Comparison of ENCODE assay signal across 1 cellular context in genomic region chr7:83798489-83798888, GRCh38.
TF ChIP-seq lines count a peak whose summit lies in the region.

No MANE protein-coding gene starts in this region.

TF ChIP-seq in GM12878, 131 proteins besides CTCF, POLR2A, EP300 and RAD21 (continued from another document and continues in another):
- peak in 1 of 2 experiments; percentile 36; a peak in 1 of 3 replicates for TF ChIP-seq EGR1 (IDR thresholded peaks at IDR 0.05; ENCODE audit: borderline replicate concordance in 1 of 2, low read depth in 2 of 2, low read length in 2 of 2)
- TF ChIP-seq, protein P1, sequence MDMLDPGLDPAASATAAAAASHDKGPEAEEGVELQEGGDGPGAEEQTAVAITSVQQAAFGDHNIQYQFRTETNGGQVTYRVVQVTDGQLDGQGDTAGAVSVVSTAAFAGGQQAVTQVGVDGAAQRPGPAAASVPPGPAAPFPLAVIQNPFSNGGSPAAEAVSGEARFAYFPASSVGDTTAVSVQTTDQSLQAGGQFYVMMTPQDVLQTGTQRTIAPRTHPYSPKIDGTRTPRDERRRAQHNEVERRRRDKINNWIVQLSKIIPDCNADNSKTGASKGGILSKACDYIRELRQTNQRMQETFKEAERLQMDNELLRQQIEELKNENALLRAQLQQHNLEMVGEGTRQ (IDR thresholded peaks at IDR 0.05; ENCODE audit: borderline replicate concordance, low read depth, low read length), result no peak
- no peak for TF ChIP-seq RB1 (IDR thresholded peaks at IDR 0.05; ENCODE audit: borderline replicate concordance)
- TF ChIP-seq ZNF24 (IDR thresholded peaks at IDR 0.05), result no peak
- peak; percentile 64; the same call in 1 of the 2 replicates for TF ChIP-seq BMI1 (IDR thresholded peaks at IDR 0.05; ENCODE audit: borderline replicate concordance)
- peak; percentile 78 for TF ChIP-seq BCL11A (IDR thresholded peaks at IDR 0.05; ENCODE audit: low read depth, low read length)
- TF ChIP-seq NFXL1 (IDR thresholded peaks at IDR 0.05; ENCODE audit: borderline replicate concordance), result no peak
- peak; percentile 93 for TF ChIP-seq RELB (IDR thresholded peaks at IDR 0.05; ENCODE audit: low read depth)
- no peak for TF ChIP-seq WRNIP1 (IDR thresholded peaks at IDR 0.05; ENCODE audit: borderline replicate concordance, low read depth, low read length)
- TF ChIP-seq TAF1 (IDR thresholded peaks at IDR 0.05; ENCODE audit: borderline replicate concordance, low read depth, low read length), result no peak
- TF ChIP-seq SIN3A (IDR thresholded peaks at IDR 0.05; ENCODE audit: low read depth, low read length), result no peak
- no peak for TF ChIP-seq MYC (IDR thresholded peaks at IDR 0.05; ENCODE audit: insufficient read depth, insufficient read length, insufficient replicate concordance, low read length, severe bottlenecking)
- no peak for TF ChIP-seq KDM1A (IDR thresholded peaks at IDR 0.05; ENCODE audit: borderline replicate concordance)
- TF ChIP-seq MTA3 (IDR thresholded peaks at IDR 0.05; ENCODE audit: borderline replicate concordance, low read length), result peak; percentile 97
- TF ChIP-seq ZBTB40 (IDR thresholded peaks at IDR 0.05; ENCODE audit: borderline replicate concordance), result no peak
- TF ChIP-seq TCF3 (IDR thresholded peaks at IDR 0.05; ENCODE audit: borderline replicate concordance, insufficient read depth, low read depth, low read length), result no peak
- TF ChIP-seq, protein P2, sequence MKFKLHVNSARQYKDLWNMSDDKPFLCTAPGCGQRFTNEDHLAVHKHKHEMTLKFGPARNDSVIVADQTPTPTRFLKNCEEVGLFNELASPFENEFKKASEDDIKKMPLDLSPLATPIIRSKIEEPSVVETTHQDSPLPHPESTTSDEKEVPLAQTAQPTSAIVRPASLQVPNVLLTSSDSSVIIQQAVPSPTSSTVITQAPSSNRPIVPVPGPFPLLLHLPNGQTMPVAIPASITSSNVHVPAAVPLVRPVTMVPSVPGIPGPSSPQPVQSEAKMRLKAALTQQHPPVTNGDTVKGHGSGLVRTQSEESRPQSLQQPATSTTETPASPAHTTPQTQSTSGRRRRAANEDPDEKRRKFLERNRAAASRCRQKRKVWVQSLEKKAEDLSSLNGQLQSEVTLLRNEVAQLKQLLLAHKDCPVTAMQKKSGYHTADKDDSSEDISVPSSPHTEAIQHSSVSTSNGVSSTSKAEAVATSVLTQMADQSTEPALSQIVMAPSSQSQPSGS (IDR thresholded peaks at IDR 0.05; ENCODE audit: low read length), result peak; percentile 82
- TF ChIP-seq STAT1 (conservative IDR thresholded peaks at IDR 0.05), result no peak
- TF ChIP-seq TBL1XR1 (IDR thresholded peaks at IDR 0.05; ENCODE audit: low read depth, low read length), result no peak
- TF ChIP-seq ESRRA (IDR thresholded peaks at IDR 0.05; ENCODE audit: low read length), result no peak
- no peak for TF ChIP-seq CHD4 (IDR thresholded peaks at IDR 0.05)
- no peak for TF ChIP-seq POLR2AphosphoS5 (IDR thresholded peaks at IDR 0.05; ENCODE audit: low read length)
- no peak for TF ChIP-seq RBBP5 (conservative IDR thresholded peaks at IDR 0.05)
- TF ChIP-seq SMARCA5 (IDR thresholded peaks at IDR 0.05), result no peak
- TF ChIP-seq FOXK2 (IDR thresholded peaks at IDR 0.05), result no peak
- TF ChIP-seq, protein P3, sequence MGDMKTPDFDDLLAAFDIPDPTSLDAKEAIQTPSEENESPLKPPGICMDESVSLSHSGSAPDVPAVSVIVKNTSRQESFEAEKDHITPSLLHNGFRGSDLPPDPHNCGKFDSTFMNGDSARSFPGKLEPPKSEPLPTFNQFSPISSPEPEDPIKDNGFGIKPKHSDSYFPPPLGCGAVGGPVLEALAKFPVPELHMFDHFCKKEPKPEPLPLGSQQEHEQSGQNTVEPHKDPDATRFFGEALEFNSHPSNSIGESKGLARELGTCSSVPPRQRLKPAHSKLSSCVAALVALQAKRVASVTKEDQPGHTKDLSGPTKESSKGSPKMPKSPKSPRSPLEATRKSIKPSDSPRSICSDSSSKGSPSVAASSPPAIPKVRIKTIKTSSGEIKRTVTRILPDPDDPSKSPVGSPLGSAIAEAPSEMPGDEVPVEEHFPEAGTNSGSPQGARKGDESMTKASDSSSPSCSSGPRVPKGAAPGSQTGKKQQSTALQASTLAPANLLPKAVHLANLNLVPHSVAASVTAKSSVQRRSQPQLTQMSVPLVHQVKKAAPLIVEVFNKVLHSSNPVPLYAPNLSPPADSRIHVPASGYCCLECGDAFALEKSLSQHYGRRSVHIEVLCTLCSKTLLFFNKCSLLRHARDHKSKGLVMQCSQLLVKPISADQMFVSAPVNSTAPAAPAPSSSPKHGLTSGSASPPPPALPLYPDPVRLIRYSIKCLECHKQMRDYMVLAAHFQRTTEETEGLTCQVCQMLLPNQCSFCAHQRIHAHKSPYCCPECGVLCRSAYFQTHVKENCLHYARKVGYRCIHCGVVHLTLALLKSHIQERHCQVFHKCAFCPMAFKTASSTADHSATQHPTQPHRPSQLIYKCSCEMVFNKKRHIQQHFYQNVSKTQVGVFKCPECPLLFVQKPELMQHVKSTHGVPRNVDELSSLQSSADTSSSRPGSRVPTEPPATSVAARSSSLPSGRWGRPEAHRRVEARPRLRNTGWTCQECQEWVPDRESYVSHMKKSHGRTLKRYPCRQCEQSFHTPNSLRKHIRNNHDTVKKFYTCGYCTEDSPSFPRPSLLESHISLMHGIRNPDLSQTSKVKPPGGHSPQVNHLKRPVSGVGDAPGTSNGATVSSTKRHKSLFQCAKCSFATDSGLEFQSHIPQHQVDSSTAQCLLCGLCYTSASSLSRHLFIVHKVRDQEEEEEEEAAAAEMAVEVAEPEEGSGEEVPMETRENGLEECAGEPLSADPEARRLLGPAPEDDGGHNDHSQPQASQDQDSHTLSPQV (IDR thresholded peaks at IDR 0.05), result no peak
- no peak for TF ChIP-seq SIX5 (IDR thresholded peaks at IDR 0.05; ENCODE audit: low read depth, low read length, severe bottlenecking)
- peak; percentile 95 for TF ChIP-seq FOXM1 (IDR thresholded peaks at IDR 0.05; ENCODE audit: low read depth, low read length)
- no peak for TF ChIP-seq ZSCAN29 (IDR thresholded peaks at IDR 0.05)
- TF ChIP-seq SRF (IDR thresholded peaks at IDR 0.05; ENCODE audit: low read depth in 2 of 2, low read length in 2 of 2), result no peak
- TF ChIP-seq KLF5 (IDR thresholded peaks at IDR 0.05; ENCODE audit: partially characterized antibody), result no peak
- TF ChIP-seq PKNOX1 (IDR thresholded peaks at IDR 0.05), result peak; percentile 44; the same call in 1 of the 2 replicates
- no peak for TF ChIP-seq CEBPB (IDR thresholded peaks at IDR 0.05; ENCODE audit: borderline replicate concordance in 1 of 2, low read depth in 2 of 2, low read length in 2 of 2)
- peak; percentile 78; the same call in 1 of the 2 replicates for TF ChIP-seq MTA2 (IDR thresholded peaks at IDR 0.05; ENCODE audit: low read depth)
- TF ChIP-seq E2F8 (IDR thresholded peaks at IDR 0.05; ENCODE audit: low read depth, partially characterized antibody), result no peak
- no peak for TF ChIP-seq ASH2L (IDR thresholded peaks at IDR 0.05; ENCODE audit: borderline replicate concordance, low read depth)
- TF ChIP-seq, protein P4, sequence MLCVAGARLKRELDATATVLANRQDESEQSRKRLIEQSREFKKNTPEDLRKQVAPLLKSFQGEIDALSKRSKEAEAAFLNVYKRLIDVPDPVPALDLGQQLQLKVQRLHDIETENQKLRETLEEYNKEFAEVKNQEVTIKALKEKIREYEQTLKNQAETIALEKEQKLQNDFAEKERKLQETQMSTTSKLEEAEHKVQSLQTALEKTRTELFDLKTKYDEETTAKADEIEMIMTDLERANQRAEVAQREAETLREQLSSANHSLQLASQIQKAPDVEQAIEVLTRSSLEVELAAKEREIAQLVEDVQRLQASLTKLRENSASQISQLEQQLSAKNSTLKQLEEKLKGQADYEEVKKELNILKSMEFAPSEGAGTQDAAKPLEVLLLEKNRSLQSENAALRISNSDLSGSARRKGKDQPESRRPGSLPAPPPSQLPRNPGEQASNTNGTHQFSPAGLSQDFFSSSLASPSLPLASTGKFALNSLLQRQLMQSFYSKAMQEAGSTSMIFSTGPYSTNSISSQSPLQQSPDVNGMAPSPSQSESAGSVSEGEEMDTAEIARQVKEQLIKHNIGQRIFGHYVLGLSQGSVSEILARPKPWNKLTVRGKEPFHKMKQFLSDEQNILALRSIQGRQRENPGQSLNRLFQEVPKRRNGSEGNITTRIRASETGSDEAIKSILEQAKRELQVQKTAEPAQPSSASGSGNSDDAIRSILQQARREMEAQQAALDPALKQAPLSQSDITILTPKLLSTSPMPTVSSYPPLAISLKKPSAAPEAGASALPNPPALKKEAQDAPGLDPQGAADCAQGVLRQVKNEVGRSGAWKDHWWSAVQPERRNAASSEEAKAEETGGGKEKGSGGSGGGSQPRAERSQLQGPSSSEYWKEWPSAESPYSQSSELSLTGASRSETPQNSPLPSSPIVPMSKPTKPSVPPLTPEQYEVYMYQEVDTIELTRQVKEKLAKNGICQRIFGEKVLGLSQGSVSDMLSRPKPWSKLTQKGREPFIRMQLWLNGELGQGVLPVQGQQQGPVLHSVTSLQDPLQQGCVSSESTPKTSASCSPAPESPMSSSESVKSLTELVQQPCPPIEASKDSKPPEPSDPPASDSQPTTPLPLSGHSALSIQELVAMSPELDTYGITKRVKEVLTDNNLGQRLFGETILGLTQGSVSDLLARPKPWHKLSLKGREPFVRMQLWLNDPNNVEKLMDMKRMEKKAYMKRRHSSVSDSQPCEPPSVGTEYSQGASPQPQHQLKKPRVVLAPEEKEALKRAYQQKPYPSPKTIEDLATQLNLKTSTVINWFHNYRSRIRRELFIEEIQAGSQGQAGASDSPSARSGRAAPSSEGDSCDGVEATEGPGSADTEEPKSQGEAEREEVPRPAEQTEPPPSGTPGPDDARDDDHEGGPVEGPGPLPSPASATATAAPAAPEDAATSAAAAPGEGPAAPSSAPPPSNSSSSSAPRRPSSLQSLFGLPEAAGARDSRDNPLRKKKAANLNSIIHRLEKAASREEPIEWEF (IDR thresholded peaks at IDR 0.05; ENCODE audit: insufficient replicate concordance, low read depth, low read length), result no peak
- 0 out of 2 replicates have a peak, but pooled peaks have one; percentile 49 for TF ChIP-seq GATAD2B (conservative IDR thresholded peaks at IDR 0.05; ENCODE audit: low read depth)
- TF ChIP-seq FOS (IDR thresholded peaks at IDR 0.05; ENCODE audit: borderline replicate concordance, extremely low read depth, insufficient read length), result no peak
- TF ChIP-seq EZH2 (IDR thresholded peaks at IDR 0.05; ENCODE audit: borderline replicate concordance, control insufficient read depth, low read depth, low read length), result no peak
